In genomic region chr4:38292529-38292928, GRCh38 we compare ENCODE assay signal across 34 cellular contexts.
"Had no signal": no experiment of that assay in that cellular context is flagged by ENCODE, and none has a peak within 500 bp of the region (broad histone marks: within the 10 kb centered on the region; RNA-seq: fewer than 3 reads in every experiment).

No MANE protein-coding gene starts in this region.

- FAIRE-seq: astrocyte, endothelial cell of umbilical vein had no signal

- H3K4me1 Mint-ChIP-seq: immature natural killer cell; stimulated activated memory B cell treated with anti-CD40 and anti-IgM and Interleukin-4, amounts not matched to agents 10 μg/mL and 1 μg/mL and 100 μg/mL, for 72 hours; stimulated activated naive CD8-positive, alpha-beta T cell treated with anti-CD3 and anti-CD28 coated beads, Interleukin-15, amount 100 ng/mL, for 72 hours had no signal

- H3K27me3 ChIP-seq: brain microvascular endothelial cell, heart left ventricle, neutrophil, sigmoid colon, vagina had no signal

- H3K27ac Mint-ChIP-seq: effector memory CD8-positive, alpha-beta T cell; immature natural killer cell; naive B cell; nephron progenitor cell; stimulated activated memory B cell treated with anti-CD40 and anti-IgM and Interleukin-4, amounts not matched to agents 10 μg/mL and 1 μg/mL and 100 μg/mL, for 72 hours; stimulated activated naive CD8-positive, alpha-beta T cell treated with anti-CD3 and anti-CD28 coated beads, Interleukin-15, amount 100 ng/mL, for 72 hours; type B pancreatic cell had no signal

- H3K4me1 ChIP-seq: heart left ventricle, left ventricle myocardium inferior, sigmoid colon, vagina had no signal

- H3K27ac ChIP-seq: brain microvascular endothelial cell, heart left ventricle, left ventricle myocardium inferior, neutrophil, sigmoid colon, vagina, VCaP had no signal

- ATAC-seq: effector memory CD8-positive, alpha-beta T cell; stimulated activated memory B cell treated with anti-CD40 and anti-IgM and Interleukin-4, amounts not matched to agents 10 μg/mL and 1 μg/mL and 100 μg/mL, for 72 hours; stimulated activated naive CD8-positive, alpha-beta T cell treated with anti-CD3 and anti-CD28 coated beads, Interleukin-15, amount 100 ng/mL, for 72 hours had no signal

- DNase-seq: activated CD4-positive, alpha-beta T cell treated with anti-CD3 and anti-CD28 coated beads for 4 hours; activated CD4-positive, alpha-beta T cell treated with anti-CD3 and anti-CD28 coated beads, Interleukin-2, amount 50 U/mL, for 4 hours; activated CD8-positive, alpha-beta memory T cell treated with anti-CD3 and anti-CD28 coated beads for 24 hours; activated gamma-delta T cell; activated naive CD4-positive, alpha-beta T cell treated with anti-CD3 and anti-CD28 coated beads, Interleukin-2, amount 50 U/mL, for 16 hours; activated T-cell treated with anti-CD3 and anti-CD28 coated beads, Interleukin-2, amount 50 U/mL, for 1 hour; amniotic stem cell; brain microvascular endothelial cell; cortex of kidney; effector memory CD8-positive, alpha-beta T cell; foreskin fibroblast; heart left ventricle; hypothalamus; immature natural killer cell; kidney glomerular epithelial cell; left ventricle myocardium inferior; naive B cell; nephron progenitor cell; retina; sigmoid colon; stimulated activated CD4-positive, alpha-beta T cell treated with anti-CD3 and anti-CD28 coated beads, Interleukin-1b, Interleukin-23, amount 100 ng/mL, for 48 hours; stimulated activated CD4-positive, alpha-beta T cell treated with anti-CD3 and anti-CD28 coated beads, Interleukin-4, amount 100 ng/mL, for 4 hours; stimulated activated CD8-positive, alpha-beta memory T cell treated with anti-CD3 and anti-CD28 coated beads, Interleukin-4, amount 100 ng/mL, for 48 hours; stimulated activated naive CD8-positive, alpha-beta T cell treated with anti-CD3 and anti-CD28 coated beads, Interleukin-15, amount 100 ng/mL, for 72 hours; substantia nigra had no signal

- H3K9me3 ChIP-seq: neutrophil, sigmoid colon had no signal

- H3K27me3 Mint-ChIP-seq: type B pancreatic cell had no signal

- H3K4me3 Mint-ChIP-seq: effector memory CD8-positive, alpha-beta T cell; immature natural killer cell; naive B cell; nephron progenitor cell; stimulated activated memory B cell treated with anti-CD40 and anti-IgM and Interleukin-4, amounts not matched to agents 10 μg/mL and 1 μg/mL and 100 μg/mL, for 72 hours; stimulated activated naive CD8-positive, alpha-beta T cell treated with anti-CD3 and anti-CD28 coated beads, Interleukin-15, amount 100 ng/mL, for 72 hours; type B pancreatic cell had no signal

- H3K36me3 ChIP-seq: brain microvascular endothelial cell, heart left ventricle, left ventricle myocardium inferior, neutrophil, sigmoid colon, vagina had no signal

- H3K36me3 Mint-ChIP-seq: type B pancreatic cell had no signal

- H3K4me3 ChIP-seq: heart left ventricle, left ventricle myocardium inferior, lung, sigmoid colon, smooth muscle cell, vagina had no signal
